Comparison of ENCODE assay signal across 10 cellular contexts in the genomic region with DNA sequence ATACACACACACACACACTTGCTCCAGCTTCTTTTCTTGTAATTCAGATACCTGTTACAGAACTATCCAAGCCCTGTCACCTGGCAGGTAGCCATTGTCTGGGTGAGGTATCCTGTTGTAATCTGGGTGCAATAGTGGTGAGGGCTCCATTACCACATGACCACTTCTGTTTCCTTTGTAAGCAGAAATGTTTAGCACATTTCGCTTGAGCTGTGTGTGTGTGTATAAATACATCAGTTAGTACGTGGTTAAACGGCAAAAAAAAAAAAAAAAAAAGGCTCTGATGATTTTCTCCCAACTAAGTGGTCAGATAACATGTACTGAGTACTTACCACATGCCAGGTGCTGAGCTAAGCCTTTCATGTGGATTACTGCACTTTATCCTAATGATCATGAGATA.
DNase-seq lines count a peak whose midpoint lies in the region; ATAC-seq, FAIRE-seq and TF ChIP-seq lines count a peak whose summit lies in the region.
"Had no signal": no experiment of that assay in that cellular context is flagged by ENCODE, and none has a peak within 500 bp of the region (broad histone marks: within the 10 kb centered on the region; RNA-seq: fewer than 3 reads in every experiment).

No MANE protein-coding gene starts in this region.

- TF ChIP-seq CTCF in OCI-LY7 (conservative IDR thresholded peaks at IDR 0.05; ENCODE audit: low read length): no peak
- TF ChIP-seq CTCF in bronchial epithelial cell (IDR thresholded peaks at IDR 0.05; ENCODE audit: insufficient read depth, low read length, severe bottlenecking): no peak
- no peak for TF ChIP-seq CTCF in transverse colon (IDR thresholded peaks at IDR 0.05)
- no peak for TF ChIP-seq CTCF in WERI-Rb-1 (IDR thresholded peaks at IDR 0.05; ENCODE audit: low read depth, low read length)
- TF ChIP-seq CTCF in A673 (conservative IDR thresholded peaks at IDR 0.05; ENCODE audit: low read depth, low read length): no peak

- H3K27ac ChIP-seq in OCI-LY7 (ENCODE audit: low read depth, low read length, poor library complexity, severe bottlenecking) (no peak overlapping the region), transverse colon (no peak overlapping the region), WERI-Rb-1 (no peak overlapping the region), A673 (ENCODE audit: low read depth, low read length, poor library complexity, severe bottlenecking) (no peak overlapping the region)
- H3K27ac ChIP-seq: HL-60, ovary had no signal

- ATAC-seq in GM21526 (IDR thresholded peaks at IDR 0.05; ENCODE audit: low FRiP score, unreplicated experiment): no peak

- DNase-seq in stimulated activated CD4-positive, alpha-beta T cell treated with anti-CD3 and anti-CD28 coated beads, Interleukin-4, amount 100 ng/mL, for 24 hours: peak; percentile 10
- DNase-seq in stimulated activated CD4-positive, alpha-beta T cell treated with anti-CD3 and anti-CD28 coated beads, Interleukin-15, amount 100 ng/mL, for 24 hours: no peak
- DNase-seq in OCI-LY7 (ENCODE audit: low spot score) (peak; percentile 17), bronchial epithelial cell (ENCODE audit: low read depth) (peak; percentile 46), transverse colon (peak; percentile 12), WERI-Rb-1 (no peak), A673 (ENCODE audit: low spot score) (no peak)
- DNase-seq: ovary had no signal

- CTCF ChIA-PET in OCI-LY7 (lab: Charles Lee; ENCODE audit: unreplicated experiment) (no interaction called here), A673 (lab: Charles Lee) (no interaction called here)

- BruUV-seq in OCI-LY7 (replicated peaks; lab: Mats Ljungman, UMichigan) (no TSS peak), A673 (replicated peaks; lab: Mats Ljungman, UMichigan) (no TSS peak)

- no peak for TF ChIP-seq EP300 in transverse colon (IDR thresholded peaks at IDR 0.05; ENCODE audit: low read depth)

- H3K4me2 ChIP-seq in OCI-LY7 (ENCODE audit: low read length): no peak overlapping the region

- peak overlapping the region; percentile 17 for H2AFZ ChIP-seq in OCI-LY7 (ENCODE audit: low read length)

- intact Hi-C loops in OCI-LY7 (cut with micrococcal nuclease; ENCODE audit: unreplicated experiment): loop anchor here (10.0 kb wide), 1 partner anchor 116 kb away; no protein-coding TSS in a partner anchor
- intact Hi-C loops in transverse colon (cut with DNase I; ENCODE audit: low total_unique reads): no loop called here
- intact Hi-C loops in A673 (cut with micrococcal nuclease; ENCODE audit: unreplicated experiment): no loop called here

- no peak for TF ChIP-seq POLR2A in transverse colon (IDR thresholded peaks at IDR 0.05)

- no peaks in the 10 kb centered on the region for H4K20me1 ChIP-seq in OCI-LY7 (ENCODE audit: insufficient read depth, low read length)

- POLR2A ChIA-PET in OCI-LY7 (lab: Charles Lee): interaction anchor here (0.6 to 1.9 kb wide), 9 partner anchors 19 to 310 kb away, joined by 3 to 7 read pairs (median 4); no protein-coding TSS in a partner anchor
- POLR2A ChIA-PET in A673 (lab: Charles Lee; ENCODE audit: low non-redundant PET): no interaction called here

- no peak overlapping the region for H3K4me3 ChIP-seq in OCI-LY7 (ENCODE audit: low read depth, low read length, poor library complexity, severe bottlenecking)
- no peak overlapping the region for H3K4me3 ChIP-seq in bronchial epithelial cell (ENCODE audit: low read depth, low read length)
- H3K4me3 ChIP-seq in transverse colon: no peak overlapping the region
- no peak overlapping the region for H3K4me3 ChIP-seq in WERI-Rb-1 (ENCODE audit: low read depth, low read length)
- H3K4me3 ChIP-seq in A673 (ENCODE audit: low read depth, low read length, poor library complexity, severe bottlenecking): no peak overlapping the region
- H3K4me3 ChIP-seq: ovary had no signal

- H3K9me3 ChIP-seq in OCI-LY7 (ENCODE audit: low read length) (peaks cover 12% of the 10 kb centered on the region), transverse colon (no peaks in the 10 kb centered on the region), WERI-Rb-1 (ENCODE audit: severe bottlenecking) (no peaks in the 10 kb centered on the region), A673 (ENCODE audit: low read depth, low read length, poor library complexity, severe bottlenecking) (no peaks in the 10 kb centered on the region)
- H3K9me3 ChIP-seq: ovary had no signal

- WGBS in transverse colon (ENCODE audit: low coverage in 1 of 2), 2 donors: 27 to 38% methylated on average over 3 of the region's 3 CpGs

- FAIRE-seq in bronchial epithelial cell (lab: Jason Lieb, UNC): no peak

- H3K4me1 ChIP-seq in OCI-LY7 (ENCODE audit: insufficient read depth, low read length, poor library complexity, severe bottlenecking) (peaks cover 45% of the 10 kb centered on the region), transverse colon (peaks cover 0 to 4% (median 0%) of the 10 kb centered on the region in 4 donors), A673 (ENCODE audit: insufficient read depth, low read length, poor library complexity, severe bottlenecking) (peaks cover 5% of the 10 kb centered on the region)

- in situ Hi-C loops in transverse colon (cut with MboI; ENCODE audit: low pct_ligation_motif_present in 1 of 4, low pct_unique_long_range_greater_than_20kb in 1 of 4, low sequenced_read_pairs in 3 of 4): no loop called here

- H3K36me3 ChIP-seq in OCI-LY7 (ENCODE audit: insufficient read depth, low read length) (no peaks in the 10 kb centered on the region), bronchial epithelial cell (ENCODE audit: control insufficient read depth, insufficient read depth, low read length) (no peaks in the 10 kb centered on the region), transverse colon (no peaks in the 10 kb centered on the region), WERI-Rb-1 (no peaks in the 10 kb centered on the region), A673 (ENCODE audit: insufficient read depth, low read length, poor library complexity, severe bottlenecking) (no peaks in the 10 kb centered on the region)
- H3K36me3 ChIP-seq: ovary had no signal

- H3K27me3 ChIP-seq in bronchial epithelial cell (ENCODE audit: control insufficient read depth, insufficient read depth, low read length) (no peaks in the 10 kb centered on the region), transverse colon (no peaks in the 10 kb centered on the region), WERI-Rb-1 (ENCODE audit: insufficient read depth, low read depth, severe bottlenecking) (peaks cover 2% of the 10 kb centered on the region), A673 (replicated peaks; ENCODE audit: insufficient read depth, low read depth, low read length, poor library complexity) (no peaks in the 10 kb centered on the region)
- H3K27me3 ChIP-seq: ovary had no signal

- H3K79me2 ChIP-seq in OCI-LY7 (ENCODE audit: insufficient read depth, low read depth, low read length): no peaks in the 10 kb centered on the region

- H3K9me2 ChIP-seq in OCI-LY7 (ENCODE audit: insufficient read depth, low read length): no peaks in the 10 kb centered on the region

Comparison
In these comparisons a context has a peak if more than half of its experiments do, and no peak if none do; other contexts are left out.
1. DNase-seq: peak in stimulated activated CD4-positive, alpha-beta T cell treated with anti-CD3 and anti-CD28 coated beads, Interleukin-4, amount 100 ng/mL, for 24 hours (single experiment), OCI-LY7 (single experiment), bronchial epithelial cell (single experiment) and transverse colon (single experiment); none in stimulated activated CD4-positive, alpha-beta T cell treated with anti-CD3 and anti-CD28 coated beads, Interleukin-15, amount 100 ng/mL, for 24 hours (single experiment), WERI-Rb-1 (single experiment) and A673 (single experiment).